In the genomic region with DNA sequence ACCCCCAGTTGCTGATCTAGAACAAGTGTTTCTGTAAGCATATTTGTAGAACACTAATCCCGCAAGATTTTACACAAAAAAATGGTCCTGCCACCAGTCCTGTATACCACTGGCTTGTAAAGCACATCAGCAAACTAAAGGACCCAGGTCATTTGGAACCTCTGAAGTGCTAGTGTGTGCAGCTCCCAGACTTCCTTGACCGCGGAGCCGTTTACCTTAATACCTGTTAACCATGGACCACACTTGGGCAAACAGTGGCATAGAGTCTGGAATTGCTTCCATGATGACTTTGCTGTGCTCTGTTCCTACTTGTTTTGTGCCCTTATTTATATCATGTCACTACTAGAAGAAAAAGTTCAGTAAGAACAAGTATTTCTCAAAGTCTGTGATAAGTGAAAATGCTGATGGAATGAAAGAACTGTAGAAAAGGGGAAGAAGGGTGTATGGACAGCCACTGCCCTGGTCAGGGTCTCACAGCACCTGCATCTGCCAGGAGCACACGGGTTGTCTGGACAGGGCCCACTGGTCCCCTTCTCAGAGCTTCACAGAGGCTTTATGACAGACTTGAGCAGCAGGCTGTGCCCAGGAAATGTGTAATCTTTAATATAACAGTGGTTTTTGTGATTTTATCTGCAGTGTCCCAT, we compare ENCODE assay signal across 1 cellular context.
TF ChIP-seq lines count a peak whose summit lies in the region.

No MANE protein-coding gene starts in this region.

TF ChIP-seq in HepG2, 621 proteins besides CTCF, POLR2A, EP300 and RAD21:
- TF ChIP-seq ZNF562 (CRISPR knock-in tag; IDR thresholded peaks at IDR 0.05; ENCODE audit: borderline replicate concordance): no peak
- TF ChIP-seq GLI4 (CRISPR knock-in tag; IDR thresholded peaks at IDR 0.05; ENCODE audit: borderline replicate concordance): no peak
- TF ChIP-seq, protein P1, sequence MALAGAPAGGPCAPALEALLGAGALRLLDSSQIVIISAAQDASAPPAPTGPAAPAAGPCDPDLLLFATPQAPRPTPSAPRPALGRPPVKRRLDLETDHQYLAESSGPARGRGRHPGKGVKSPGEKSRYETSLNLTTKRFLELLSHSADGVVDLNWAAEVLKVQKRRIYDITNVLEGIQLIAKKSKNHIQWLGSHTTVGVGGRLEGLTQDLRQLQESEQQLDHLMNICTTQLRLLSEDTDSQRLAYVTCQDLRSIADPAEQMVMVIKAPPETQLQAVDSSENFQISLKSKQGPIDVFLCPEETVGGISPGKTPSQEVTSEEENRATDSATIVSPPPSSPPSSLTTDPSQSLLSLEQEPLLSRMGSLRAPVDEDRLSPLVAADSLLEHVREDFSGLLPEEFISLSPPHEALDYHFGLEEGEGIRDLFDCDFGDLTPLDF (CRISPR knock-in tag; IDR thresholded peaks at IDR 0.05): no peak
- TF ChIP-seq ZNF558 (CRISPR knock-in tag; IDR thresholded peaks at IDR 0.05; ENCODE audit: borderline replicate concordance): no peak
- TF ChIP-seq, protein P2, sequence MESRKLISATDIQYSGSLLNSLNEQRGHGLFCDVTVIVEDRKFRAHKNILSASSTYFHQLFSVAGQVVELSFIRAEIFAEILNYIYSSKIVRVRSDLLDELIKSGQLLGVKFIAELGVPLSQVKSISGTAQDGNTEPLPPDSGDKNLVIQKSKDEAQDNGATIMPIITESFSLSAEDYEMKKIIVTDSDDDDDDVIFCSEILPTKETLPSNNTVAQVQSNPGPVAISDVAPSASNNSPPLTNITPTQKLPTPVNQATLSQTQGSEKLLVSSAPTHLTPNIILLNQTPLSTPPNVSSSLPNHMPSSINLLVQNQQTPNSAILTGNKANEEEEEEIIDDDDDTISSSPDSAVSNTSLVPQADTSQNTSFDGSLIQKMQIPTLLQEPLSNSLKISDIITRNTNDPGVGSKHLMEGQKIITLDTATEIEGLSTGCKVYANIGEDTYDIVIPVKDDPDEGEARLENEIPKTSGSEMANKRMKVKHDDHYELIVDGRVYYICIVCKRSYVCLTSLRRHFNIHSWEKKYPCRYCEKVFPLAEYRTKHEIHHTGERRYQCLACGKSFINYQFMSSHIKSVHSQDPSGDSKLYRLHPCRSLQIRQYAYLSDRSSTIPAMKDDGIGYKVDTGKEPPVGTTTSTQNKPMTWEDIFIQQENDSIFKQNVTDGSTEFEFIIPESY (CRISPR knock-in tag; IDR thresholded peaks at IDR 0.05): peak; percentile 73; the same call in 1 of the 2 replicates
- TF ChIP-seq RBM22 (optimal IDR thresholded peaks at IDR 0.05; ENCODE audit: low read length): peak; percentile 87
